Comparison of ENCODE assay signal across 9 cellular contexts in the genomic region with DNA sequence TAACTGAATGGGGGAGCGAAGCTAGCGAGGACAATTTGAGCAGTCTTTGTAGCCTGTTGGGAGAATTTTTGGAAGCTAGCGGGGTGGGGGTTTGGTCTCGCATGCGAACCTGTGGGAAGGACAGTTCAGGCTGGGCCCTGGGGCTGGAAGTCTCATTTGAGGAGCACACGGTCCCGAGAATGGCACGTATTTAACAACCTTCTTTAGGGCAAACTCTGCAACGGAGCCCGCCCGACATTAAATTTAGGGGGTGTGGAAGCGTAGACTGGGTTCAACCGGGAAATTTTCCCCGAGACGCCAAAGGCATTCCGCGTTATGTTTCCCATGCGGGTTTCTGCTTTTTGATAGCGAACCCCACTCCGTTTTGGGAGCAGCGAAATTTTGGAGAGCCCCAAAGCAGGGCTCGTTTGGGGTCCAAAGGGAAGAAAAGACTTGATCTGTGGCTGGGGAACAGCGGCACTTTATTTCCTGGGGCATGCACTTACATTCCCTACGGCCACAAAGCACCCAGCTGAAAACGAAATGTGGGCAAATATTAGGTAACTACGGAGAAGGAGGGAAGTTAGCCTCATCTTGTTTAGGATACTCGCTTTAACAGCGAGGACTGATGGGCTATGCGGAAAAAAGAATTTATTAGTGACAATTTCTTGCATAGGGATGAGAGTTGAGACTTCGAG. TPM values are rescaled to one million over a fixed set of nuclear protein-coding genes. Genes with fewer than 3 reads are reported as not detected.
DNase-seq lines count a peak whose midpoint lies in the region; ATAC-seq and TF ChIP-seq lines count a peak whose summit lies in the region.
"Had no signal": no experiment of that assay in that cellular context is flagged by ENCODE, and none has a peak within 500 bp of the region (broad histone marks: within the 10 kb centered on the region; RNA-seq: fewer than 3 reads in every experiment).

No MANE protein-coding gene starts in this region.

- H2BK5ac ChIP-seq in trophoblast cell (ENCODE audit: low read depth, low read length, poor library complexity) = no peak overlapping the region

- no peak overlapping the region for H2AK5ac ChIP-seq in trophoblast cell (ENCODE audit: low read length)

- H3K9ac ChIP-seq in BLaER1 (no peak overlapping the region), trophoblast cell (ENCODE audit: low read length) (no peak overlapping the region)

- no peak overlapping the region for H3K23ac ChIP-seq in trophoblast cell (ENCODE audit: low read length)

- no peak overlapping the region for H4K91ac ChIP-seq in trophoblast cell (ENCODE audit: low read depth, low read length)

- H3K18ac ChIP-seq in trophoblast cell (ENCODE audit: low read length) = no peak overlapping the region

- no peak overlapping the region for H2AFZ ChIP-seq in trophoblast cell (ENCODE audit: insufficient read depth, low read length, poor library complexity)

- no peak overlapping the region for H3K14ac ChIP-seq in trophoblast cell (ENCODE audit: low read length)

- H3K4me1 ChIP-seq in BLaER1 (peaks cover 25% of the 10 kb centered on the region), trophoblast cell (ENCODE audit: control insufficient read depth in 1 of 2, insufficient read depth in 2 of 2, low read length in 2 of 2) (peaks cover 16 to 32% of the 10 kb centered on the region in 2 experiments)
- H3K4me1 ChIP-seq: Caco-2 had no signal

- H3K27ac ChIP-seq in BLaER1 (no peak overlapping the region), WERI-Rb-1 (no peak overlapping the region), trophoblast cell (ENCODE audit: low read depth, low read length) (no peak overlapping the region)

- H3K36me3 ChIP-seq in BLaER1 (no peaks in the 10 kb centered on the region), WERI-Rb-1 (no peaks in the 10 kb centered on the region), trophoblast cell (ENCODE audit: control insufficient read depth in 1 of 2, insufficient read depth in 2 of 2, low read length in 2 of 2) (no peaks in the 10 kb centered on the region)

- DNase-seq in WERI-Rb-1 = no peak
- DNase-seq in glutamatergic neuron = no peak
- DNase-seq in trophoblast cell = peak in 1 of 2 donors; percentile 30
- DNase-seq in H4 (ENCODE audit: low spot score) = no peak
- no peak for DNase-seq in activated CD8-positive, alpha-beta T cell treated with anti-CD3 and anti-CD28 coated beads, Interleukin-2, amount 10 ng/mL, durations not matched to agents 7 days and 5 days
- no peak for DNase-seq in germinal center (ENCODE audit: low spot score)
- DNase-seq: Caco-2 had no signal

- H3K27me3 ChIP-seq in BLaER1 = peaks cover 76% of the 10 kb centered on the region
- peaks cover 26% of the 10 kb centered on the region for H3K27me3 ChIP-seq in WERI-Rb-1 (ENCODE audit: insufficient read depth, low read depth, severe bottlenecking)
- H3K27me3 ChIP-seq in trophoblast cell (ENCODE audit: insufficient read depth, low read length) = peaks cover 66% of the 10 kb centered on the region

- H3K4ac ChIP-seq in trophoblast cell (ENCODE audit: low read depth, low read length) = no peak overlapping the region

- POLR2A ChIA-PET in activated CD8-positive, alpha-beta T cell treated with anti-CD3 and anti-CD28 coated beads, Interleukin-2, amount 10 ng/mL, durations not matched to agents 7 days and 5 days (lab: Charles Lee) = no interaction called here

- H2BK120ac ChIP-seq in trophoblast cell (ENCODE audit: insufficient read depth, low read length, poor library complexity) = no peak overlapping the region

- H2BK12ac ChIP-seq in trophoblast cell (ENCODE audit: low read length) = no peak overlapping the region

- peak overlapping the region; percentile 88 for H3K4me3 Mint-ChIP-seq in glutamatergic neuron (ENCODE audit: unreplicated experiment)
- H3K4me3 Mint-ChIP-seq in activated CD8-positive, alpha-beta T cell treated with anti-CD3 and anti-CD28 coated beads, Interleukin-2, amount 10 ng/mL, durations not matched to agents 7 days and 5 days = no peak overlapping the region

- ATAC-seq in GM18873 (IDR thresholded peaks at IDR 0.05; ENCODE audit: low FRiP score, unreplicated experiment) = no peak
- no peak for ATAC-seq in activated CD8-positive, alpha-beta T cell treated with anti-CD3 and anti-CD28 coated beads, Interleukin-2, amount 10 ng/mL, durations not matched to agents 7 days and 5 days

- no peak overlapping the region; the same call in 1 of the 2 replicates for H3K4me3 ChIP-seq in BLaER1
- H3K4me3 ChIP-seq in WERI-Rb-1 (ENCODE audit: low read depth, low read length) = peak overlapping the region; percentile 49
- H3K4me3 ChIP-seq in trophoblast cell (ENCODE audit: low read depth, low read length) = no peak overlapping the region

- no peaks in the 10 kb centered on the region for H3K79me1 ChIP-seq in trophoblast cell (ENCODE audit: low read length)

- H3K27ac Mint-ChIP-seq in glutamatergic neuron (ENCODE audit: unreplicated experiment) = no peak overlapping the region
- H3K27ac Mint-ChIP-seq in activated CD8-positive, alpha-beta T cell treated with anti-CD3 and anti-CD28 coated beads, Interleukin-2, amount 10 ng/mL, durations not matched to agents 7 days and 5 days = no peak overlapping the region

- TF ChIP-seq CTCF in WERI-Rb-1 (IDR thresholded peaks at IDR 0.05; ENCODE audit: low read depth, low read length) = no peak
- TF ChIP-seq CTCF in glutamatergic neuron (IDR thresholded peaks at IDR 0.05; ENCODE audit: partially characterized antibody, unreplicated experiment) = no peak

- H3K9me3 ChIP-seq in BLaER1 = peaks cover 32% of the 10 kb centered on the region
- no peaks in the 10 kb centered on the region for H3K9me3 ChIP-seq in WERI-Rb-1 (ENCODE audit: severe bottlenecking)
- no peaks in the 10 kb centered on the region for H3K9me3 ChIP-seq in trophoblast cell (ENCODE audit: insufficient read depth, low read depth, low read length)
- H3K9me3 ChIP-seq: Caco-2 had no signal

- WGBS in trophoblast cell (ENCODE audit: extremely low coverage, insufficient coverage, insufficient read length) = no CpG with 5 or more reads among the region's 30 CpGs

- no peaks in the 10 kb centered on the region for H3K36me3 Mint-ChIP-seq in glutamatergic neuron (ENCODE audit: unreplicated experiment)
- peaks cover 8% of the 10 kb centered on the region for H3K36me3 Mint-ChIP-seq in activated CD8-positive, alpha-beta T cell treated with anti-CD3 and anti-CD28 coated beads, Interleukin-2, amount 10 ng/mL, durations not matched to agents 7 days and 5 days (ENCODE audit: low read depth)

- H3K4me2 ChIP-seq in BLaER1 = peak overlapping the region; percentile 89
- peak overlapping the region; percentile 95 for H3K4me2 ChIP-seq in trophoblast cell (ENCODE audit: low read length)

- CTCF ChIA-PET in activated CD8-positive, alpha-beta T cell treated with anti-CD3 and anti-CD28 coated beads, Interleukin-2, amount 10 ng/mL, durations not matched to agents 7 days and 5 days (lab: Charles Lee) = no interaction called here

- peaks cover 28% of the 10 kb centered on the region for H3K27me3 Mint-ChIP-seq in glutamatergic neuron (ENCODE audit: unreplicated experiment)
- H3K27me3 Mint-ChIP-seq in activated CD8-positive, alpha-beta T cell treated with anti-CD3 and anti-CD28 coated beads, Interleukin-2, amount 10 ng/mL, durations not matched to agents 7 days and 5 days (ENCODE audit: low read depth) = peaks cover 60% of the 10 kb centered on the region

- no peak overlapping the region for H4K8ac ChIP-seq in trophoblast cell (ENCODE audit: low read depth, low read length)

- peaks cover 39% of the 10 kb centered on the region for H3K4me1 Mint-ChIP-seq in glutamatergic neuron (ENCODE audit: low read depth, unreplicated experiment)
- peaks cover 4% of the 10 kb centered on the region for H3K4me1 Mint-ChIP-seq in activated CD8-positive, alpha-beta T cell treated with anti-CD3 and anti-CD28 coated beads, Interleukin-2, amount 10 ng/mL, durations not matched to agents 7 days and 5 days (ENCODE audit: low read depth)

- peaks cover 31% of the 10 kb centered on the region for H4K20me1 ChIP-seq in BLaER1

- H3K79me2 ChIP-seq in trophoblast cell (ENCODE audit: control insufficient read depth, insufficient read depth, low read length, poor library complexity) = no peaks in the 10 kb centered on the region

- peaks cover 5% of the 10 kb centered on the region for H3K9me3 Mint-ChIP-seq in glutamatergic neuron (ENCODE audit: unreplicated experiment)
- no peaks in the 10 kb centered on the region for H3K9me3 Mint-ChIP-seq in activated CD8-positive, alpha-beta T cell treated with anti-CD3 and anti-CD28 coated beads, Interleukin-2, amount 10 ng/mL, durations not matched to agents 7 days and 5 days (ENCODE audit: insufficient read depth)

- no peak overlapping the region for H4K12ac ChIP-seq in trophoblast cell (ENCODE audit: low read depth, low read length)

RNA-seq across cellular contexts. Expression of gene NFIB, which starts 35.3 kb away (rescaled TPM):
- 1.5 TPM for total RNA-seq in glutamatergic neuron (ENCODE audit: unreplicated experiment)
- 0.96 and 1.2 TPM in 2 replicates for polyA plus RNA-seq in trophoblast cell (2013)
- total RNA-seq in H4 (2014; rRNA removed; shearing (Covaris generic)) = 10.2 and 11.3 TPM in 2 replicates
- not detected for total RNA-seq in activated CD8-positive, alpha-beta T cell treated with anti-CD3 and anti-CD28 coated beads, Interleukin-2, amount 10 ng/mL, durations not matched to agents 7 days and 5 days
